Comparison of ENCODE assay signal across 19 cellular contexts in genomic region chr19:38208571-38208970, GRCh38. TPM values are rescaled to one million over a fixed set of nuclear protein-coding genes. Genes with fewer than 3 reads are reported as not detected.
"Had no signal": no experiment of that assay in that cellular context is flagged by ENCODE, and none has a peak within 500 bp of the region (broad histone marks: within the 10 kb centered on the region; RNA-seq: fewer than 3 reads in every experiment).

No MANE protein-coding gene starts in this region.

- H3K9ac ChIP-seq: SK-N-SH had no signal

- H3K9me3 Mint-ChIP-seq: activated CD4-positive, alpha-beta T cell treated with anti-CD3 and anti-CD28 coated beads, Interleukin-2, amount 10 ng/mL, durations not matched to agents 24 days and 14 days; activated CD8-positive, alpha-beta T cell treated with anti-CD3 and anti-CD28 coated beads for 36 hours; activated T-helper 2 cell treated with anti-CD3 and anti-CD28 coated beads, Interferon-gamma antibody, Interleukin-2, Interleukin-4, amounts not matched to agents 10 μg/mL and 5 μg/mL and 100 μg/mL, durations not matched to agents 14 hours and 24 hours and 36 hours; dendritic cell treated with granulocyte-macrophage colony-stimulating factor and Interleukin-4, amounts not matched to agents 40 ng/mL and 50 ng/mL, for 4 days; effector memory CD8-positive, alpha-beta T cell; memory B cell; neural crest cell; stimulated activated effector memory CD8-positive, alpha-beta T cell treated with anti-CD3 and anti-CD28 coated beads, Interleukin-12 subunit alpha, Interleukin-12 subunit beta, amount 100 ng/mL, for 72 hours had no signal

- H3K4me3 Mint-ChIP-seq: activated CD4-positive, alpha-beta T cell treated with anti-CD3 and anti-CD28 coated beads, Interleukin-2, amount 10 ng/mL, durations not matched to agents 24 days and 14 days; activated CD8-positive, alpha-beta T cell treated with anti-CD3 and anti-CD28 coated beads for 36 hours; dendritic cell treated with granulocyte-macrophage colony-stimulating factor and Interleukin-4, amounts not matched to agents 40 ng/mL and 50 ng/mL, for 4 days; effector memory CD8-positive, alpha-beta T cell; memory B cell; stimulated activated effector memory CD8-positive, alpha-beta T cell treated with anti-CD3 and anti-CD28 coated beads, Interleukin-12 subunit alpha, Interleukin-12 subunit beta, amount 100 ng/mL, for 72 hours had no signal

- H3K27ac Mint-ChIP-seq: activated CD4-positive, alpha-beta T cell treated with anti-CD3 and anti-CD28 coated beads, Interleukin-2, amount 10 ng/mL, durations not matched to agents 24 days and 14 days; activated CD8-positive, alpha-beta T cell treated with anti-CD3 and anti-CD28 coated beads for 36 hours; activated T-helper 2 cell treated with anti-CD3 and anti-CD28 coated beads, Interferon-gamma antibody, Interleukin-2, Interleukin-4, amounts not matched to agents 10 μg/mL and 5 μg/mL and 100 μg/mL, durations not matched to agents 14 hours and 24 hours and 36 hours; dendritic cell treated with granulocyte-macrophage colony-stimulating factor and Interleukin-4, amounts not matched to agents 40 ng/mL and 50 ng/mL, for 4 days; effector memory CD8-positive, alpha-beta T cell; memory B cell; stimulated activated effector memory CD8-positive, alpha-beta T cell treated with anti-CD3 and anti-CD28 coated beads, Interleukin-12 subunit alpha, Interleukin-12 subunit beta, amount 100 ng/mL, for 72 hours had no signal

- ATAC-seq: activated CD8-positive, alpha-beta T cell treated with anti-CD3 and anti-CD28 coated beads for 36 hours; effector memory CD8-positive, alpha-beta T cell; left lung; sciatic nerve; stimulated activated effector memory CD8-positive, alpha-beta T cell treated with anti-CD3 and anti-CD28 coated beads, Interleukin-12 subunit alpha, Interleukin-12 subunit beta, amount 100 ng/mL, for 72 hours had no signal

- H3K36me3 ChIP-seq: ovary had no signal

- DNase-seq: activated CD4-positive, alpha-beta T cell treated with anti-CD3 and anti-CD28 coated beads, Interleukin-2, amount 10 ng/mL, durations not matched to agents 24 days and 14 days; activated CD8-positive, alpha-beta T cell treated with anti-CD3 and anti-CD28 coated beads for 36 hours; activated naive CD4-positive, alpha-beta T cell treated with Interleukin-2 at 50 U/mL for 16 hours; activated T-cell treated with anti-CD3 and anti-CD28 coated beads, Interleukin-2, amount 50 U/mL, for 1 hour; effector memory CD8-positive, alpha-beta T cell; glutamatergic neuron; left lung; ovary; SK-N-SH; stimulated activated CD4-positive, alpha-beta T cell treated with anti-CD3 and anti-CD28 coated beads, Interleukin-4, amount 100 ng/mL, for 24 hours; T1000; tibial artery had no signal

- H3K9me3 ChIP-seq: left lung, ovary, SK-N-SH, tibial artery had no signal

- H3K4me3 ChIP-seq: left lung, ovary had no signal

- H3K27me3 ChIP-seq: ovary had no signal

RNA-seq across cellular contexts. Expression of gene DPF1, which starts 15.5 kb away (rescaled TPM):
- total RNA-seq: mononuclear cell, sciatic nerve had no signal
